14 cellular contexts compared by ENCODE assay signal in the genomic region with DNA sequence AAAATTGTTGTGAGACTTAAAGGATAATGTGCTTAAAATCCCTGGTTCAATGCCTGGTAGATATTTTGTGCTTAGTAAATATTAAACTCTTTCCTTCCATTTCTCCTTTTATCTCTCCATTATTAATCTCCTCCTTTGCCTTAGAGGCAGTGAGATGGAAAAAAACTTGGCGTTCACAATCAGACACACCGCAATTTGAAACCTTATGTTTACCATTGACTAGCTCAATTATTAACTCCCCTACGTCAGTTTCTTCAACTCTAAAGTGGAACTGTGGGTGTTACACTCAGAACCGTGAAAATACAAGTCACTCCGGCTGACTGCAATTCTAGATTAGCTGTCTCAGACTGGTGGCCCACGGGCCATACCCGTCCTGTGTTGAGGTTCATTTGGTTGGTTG.
"Had no signal": no experiment of that assay in that cellular context is flagged by ENCODE, and none has a peak within 500 bp of the region (broad histone marks: within the 10 kb centered on the region; RNA-seq: fewer than 3 reads in every experiment).

No MANE protein-coding gene starts in this region.

- H3K36me3 ChIP-seq: left ventricle myocardium inferior, neutrophil, right lobe of liver, uterus had no signal

- H3K4me3 ChIP-seq: left ventricle myocardium inferior, mucosa of descending colon, right lobe of liver, uterus had no signal

- ATAC-seq: activated CD4-positive, CD25-positive, alpha-beta regulatory T cell treated with anti-CD3 and anti-CD28 coated beads, Interleukin-2, amount 50 U/mL, for 24 hours; mucosa of descending colon; naive thymus-derived CD4-positive, alpha-beta T cell had no signal

- H3K9me3 ChIP-seq: left ventricle myocardium inferior, mucosa of descending colon, neutrophil, right lobe of liver, uterus had no signal

- DNase-seq: activated CD4-positive, alpha-beta T cell treated with anti-CD3 and anti-CD28 coated beads, Interleukin-2, amount 50 U/mL, for 1 hour; activated CD8-positive, alpha-beta memory T cell treated with anti-CD3 and anti-CD28 coated beads for 24 hours; activated naive CD8-positive, alpha-beta T cell treated with anti-CD3 and anti-CD28 coated beads for 36 hours; effector CD8-positive, alpha-beta T cell; foreskin melanocyte; immature natural killer cell; left ventricle myocardium inferior; mucosa of descending colon; naive thymus-derived CD4-positive, alpha-beta T cell; posterior cingulate gyrus; right lobe of liver; uterus had no signal

- H3K27me3 ChIP-seq: neutrophil, right lobe of liver, uterus had no signal

- H3K4me1 ChIP-seq: left ventricle myocardium inferior, right lobe of liver, uterus had no signal

- H3K27ac ChIP-seq: left ventricle myocardium inferior, neutrophil, right lobe of liver, uterus had no signal
